In the genomic region with DNA sequence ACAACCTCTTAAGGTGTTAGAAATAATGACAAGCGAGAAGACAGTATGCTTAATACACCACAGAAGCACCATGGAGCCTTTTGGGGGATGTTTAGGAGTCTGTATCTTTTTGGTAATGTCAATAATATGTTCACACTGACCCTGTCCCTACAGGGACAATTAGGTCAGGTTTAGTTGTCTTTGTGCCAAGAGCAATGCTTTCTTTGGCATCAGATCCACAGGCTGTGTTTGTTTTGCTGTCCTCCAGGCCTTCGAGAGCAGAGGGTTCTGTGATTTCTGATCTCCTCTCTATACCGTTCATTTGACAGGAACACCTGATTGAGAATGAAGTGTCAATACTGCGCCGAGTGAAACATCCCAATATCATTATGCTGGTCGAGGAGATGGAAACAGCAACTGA, we compare ENCODE assay signal across 21 cellular contexts.
DNase-seq lines count a peak whose midpoint lies in the region; ATAC-seq, FAIRE-seq and TF ChIP-seq lines count a peak whose summit lies in the region.
"Had no signal": no experiment of that assay in that cellular context is flagged by ENCODE, and none has a peak within 500 bp of the region (broad histone marks: within the 10 kb centered on the region; RNA-seq: fewer than 3 reads in every experiment).

No MANE protein-coding gene starts in this region.

- H3K9me3 Mint-ChIP-seq in osteocyte (ENCODE audit: unreplicated experiment) = no peaks in the 10 kb centered on the region
- no peaks in the 10 kb centered on the region for H3K9me3 Mint-ChIP-seq in CD8-positive, alpha-beta T cell
- H3K9me3 Mint-ChIP-seq: memory B cell, T-cell had no signal

- H4K20me1 ChIP-seq in endothelial cell of umbilical vein (replicated peaks; ENCODE audit: control insufficient read depth, extremely low read depth, insufficient read depth, low read length) = no peaks in the 10 kb centered on the region

- no peaks in the 10 kb centered on the region for H3K79me1 ChIP-seq in mesendoderm (ENCODE audit: low read length)

- H3K4me3 Mint-ChIP-seq in osteocyte (ENCODE audit: unreplicated experiment) = no peak overlapping the region
- no peak overlapping the region for H3K4me3 Mint-ChIP-seq in CD8-positive, alpha-beta T cell
- H3K4me3 Mint-ChIP-seq: memory B cell; naive thymus-derived CD4-positive, alpha-beta T cell; T-cell had no signal

- CTCF ChIA-PET in endothelial cell of umbilical vein (lab: Charles Lee) = interaction anchor here (1.1 to 4.5 kb wide), 5 partner anchors 11 to 635 kb away, joined by 3 to 40 read pairs (median 5); no protein-coding TSS in a partner anchor
- CTCF ChIA-PET in CD8-positive, alpha-beta T cell (lab: Charles Lee) = no interaction called here

- TF ChIP-seq CTCF in endothelial cell of umbilical vein (IDR thresholded peaks at IDR 0.05; ENCODE audit: extremely low read depth in 1 of 2, insufficient read depth in 1 of 2, low read depth in 1 of 2, low read length in 2 of 2) (no peak), osteocyte (IDR thresholded peaks at IDR 0.05) (no peak)
- no peak for TF ChIP-seq CTCF in CD8-positive, alpha-beta T cell (IDR thresholded peaks at IDR 0.05)

- H2BK120ac ChIP-seq in mesendoderm (ENCODE audit: low read depth, low read length) = no peak overlapping the region

- H3K36me3 ChIP-seq in endothelial cell of umbilical vein (ENCODE audit: control insufficient read depth in 2 of 2, extremely low read depth in 1 of 2, insufficient read depth in 2 of 2, low read length in 2 of 2) (no peaks in the 10 kb centered on the region), mesendoderm (ENCODE audit: control insufficient read depth, insufficient read depth, low read length) (no peaks in the 10 kb centered on the region)
- no peaks in the 10 kb centered on the region for H3K36me3 ChIP-seq in CD8-positive, alpha-beta T cell (ENCODE audit: insufficient read depth, low read length)
- H3K36me3 ChIP-seq: BE2C had no signal

- H3K9me3 ChIP-seq in endothelial cell of umbilical vein (replicated peaks; ENCODE audit: control insufficient read depth, insufficient read depth, low read length) = no peaks in the 10 kb centered on the region
- H3K9me3 ChIP-seq in CD8-positive, alpha-beta T cell (ENCODE audit: low read length) = no peaks in the 10 kb centered on the region
- H3K9me3 ChIP-seq: BE2C, Caco-2 had no signal

- no peaks in the 10 kb centered on the region for H3K27me3 Mint-ChIP-seq in osteocyte (ENCODE audit: unreplicated experiment)
- peaks cover 11% of the 10 kb centered on the region for H3K27me3 Mint-ChIP-seq in CD8-positive, alpha-beta T cell (ENCODE audit: low read depth)

- no peak overlapping the region for H2BK15ac ChIP-seq in mesendoderm (replicated peaks; ENCODE audit: low read depth)

- peaks cover 40% of the 10 kb centered on the region for H3K4me1 ChIP-seq in endothelial cell of umbilical vein (ENCODE audit: control insufficient read depth, extremely low read depth, insufficient read depth, low read length)
- H3K4me1 ChIP-seq in CD8-positive, alpha-beta T cell (ENCODE audit: insufficient read depth, low read length) = no peaks in the 10 kb centered on the region
- no peaks in the 10 kb centered on the region for H3K4me1 ChIP-seq in mesendoderm (ENCODE audit: control insufficient read depth, low read depth, low read length)
- H3K4me1 ChIP-seq: Caco-2 had no signal

- H3K4me2 ChIP-seq in endothelial cell of umbilical vein (ENCODE audit: insufficient read depth, low read length) (peak overlapping the region; percentile 34), mesendoderm (ENCODE audit: low read length) (no peak overlapping the region)

- no peak overlapping the region for H4K5ac ChIP-seq in mesendoderm (ENCODE audit: low read length)

- H2BK5ac ChIP-seq in mesendoderm (ENCODE audit: low read length) = no peak overlapping the region

- peak overlapping the region; percentile 63 for H3K27ac Mint-ChIP-seq in osteocyte (ENCODE audit: unreplicated experiment)
- no peak overlapping the region for H3K27ac Mint-ChIP-seq in CD8-positive, alpha-beta T cell
- H3K27ac Mint-ChIP-seq: memory B cell; naive thymus-derived CD4-positive, alpha-beta T cell; T-cell had no signal

- H3K27me3 ChIP-seq in endothelial cell of umbilical vein (ENCODE audit: control insufficient read depth in 2 of 2, insufficient read depth in 2 of 2, low read length in 2 of 2) (no peaks in the 10 kb centered on the region), mesendoderm (ENCODE audit: insufficient read depth, low read length, poor library complexity) (no peaks in the 10 kb centered on the region)
- H3K27me3 ChIP-seq in CD8-positive, alpha-beta T cell (ENCODE audit: insufficient read depth, low read length) = no peaks in the 10 kb centered on the region
- H3K27me3 ChIP-seq: BE2C had no signal

- H3K56ac ChIP-seq in mesendoderm (ENCODE audit: low read length) = no peak overlapping the region

- peaks cover 22% of the 10 kb centered on the region for H3K36me3 Mint-ChIP-seq in osteocyte (ENCODE audit: unreplicated experiment)
- H3K36me3 Mint-ChIP-seq in CD8-positive, alpha-beta T cell = no peaks in the 10 kb centered on the region
- H3K36me3 Mint-ChIP-seq: naive thymus-derived CD4-positive, alpha-beta T cell; T-cell had no signal

- H3K4me1 Mint-ChIP-seq in osteocyte (ENCODE audit: unreplicated experiment) = peaks cover 69% of the 10 kb centered on the region
- no peaks in the 10 kb centered on the region for H3K4me1 Mint-ChIP-seq in CD8-positive, alpha-beta T cell (ENCODE audit: low read depth)
- H3K4me1 Mint-ChIP-seq: memory B cell; naive thymus-derived CD4-positive, alpha-beta T cell; T-cell had no signal

- no CpG with 5 or more reads among the region's 6 CpGs for WGBS in mesendoderm (ENCODE audit: extremely low coverage, insufficient coverage, low lambda C conversion rate)

- FAIRE-seq in endothelial cell of umbilical vein (lab: Jason Lieb, UNC) = peak; percentile 53
- FAIRE-seq: GM18507, urothelium cell line had no signal

- no peak overlapping the region for H3K27ac ChIP-seq in endothelial cell of umbilical vein (ENCODE audit: insufficient read depth, low read depth, low read length)
- no peak overlapping the region for H3K27ac ChIP-seq in CD8-positive, alpha-beta T cell (ENCODE audit: low read depth, low read length)
- H3K27ac ChIP-seq in mesendoderm (ENCODE audit: low read depth, low read length) = no peak overlapping the region
- H3K27ac ChIP-seq: 22Rv1 had no signal

- no peaks in the 10 kb centered on the region for H3K9me1 ChIP-seq in endothelial cell of umbilical vein (replicated peaks; ENCODE audit: control insufficient read depth, extremely low read depth, insufficient read depth, low read length)

- no peaks in the 10 kb centered on the region for H3K79me2 ChIP-seq in endothelial cell of umbilical vein (ENCODE audit: control insufficient read depth, insufficient read depth, low read length)
- no peaks in the 10 kb centered on the region for H3K79me2 ChIP-seq in mesendoderm (ENCODE audit: control insufficient read depth, insufficient read depth, low read length)

- H4K8ac ChIP-seq in mesendoderm (ENCODE audit: low read depth, low read length) = no peak overlapping the region

- no peak for TF ChIP-seq POLR2A in endothelial cell of umbilical vein (IDR thresholded peaks at IDR 0.05; ENCODE audit: low read depth, low read length)

- intact Hi-C loops in endothelial cell of umbilical vein (cut with micrococcal nuclease) = no loop called here
- intact Hi-C loops in CD8-positive, alpha-beta T cell (cut with DNase I, micrococcal nuclease) = no loop called here

- POLR2A ChIA-PET in endothelial cell of umbilical vein (lab: Charles Lee) = no interaction called here
- POLR2A ChIA-PET in CD8-positive, alpha-beta T cell (lab: Charles Lee) = no interaction called here

- dilution Hi-C loops in endothelial cell of umbilical vein (cut with MboI; ENCODE audit: extremely low pct_ligation_motif_present, low sequenced_read_pairs) = no loop called here

- no peak overlapping the region for H3K18ac ChIP-seq in mesendoderm (ENCODE audit: low read length)

- H3K4ac ChIP-seq in mesendoderm (ENCODE audit: low read depth, low read length) = no peak overlapping the region

- H3K23ac ChIP-seq in mesendoderm (ENCODE audit: low read length) = no peak overlapping the region

- H2AFZ ChIP-seq in endothelial cell of umbilical vein (ENCODE audit: low read depth, low read length) = no peak overlapping the region

- no peak for ATAC-seq in HG03442 (IDR thresholded peaks at IDR 0.05; ENCODE audit: unreplicated experiment)
- ATAC-seq in CD8-positive, alpha-beta T cell = no peak
- ATAC-seq: naive thymus-derived CD4-positive, alpha-beta T cell; T-cell had no signal

- no peak overlapping the region for H2AK5ac ChIP-seq in mesendoderm (ENCODE audit: low read length)

- no TSS peak for BruUV-seq in endothelial cell of umbilical vein (replicated peaks; lab: Mats Ljungman, UMichigan)

- H3K9ac ChIP-seq in endothelial cell of umbilical vein (replicated peaks; ENCODE audit: extremely low read depth, insufficient read depth, low read length) (no peak overlapping the region), mesendoderm (ENCODE audit: low read length) (no peak overlapping the region)

- DNase-seq in NCI-H2196 (lab: John Stamatoyannopoulos, UW; ENCODE audit: unreplicated experiment) (peak; percentile 3), NCI-H2196 treated with DMSO at 0.1 percent for 48 hours (lab: John Stamatoyannopoulos, UW; ENCODE audit: unreplicated experiment) (no peak), NCI-H69 (lab: John Stamatoyannopoulos, UW) (peak; percentile 21), endothelial cell of umbilical vein (ENCODE audit: low read depth, low spot score) (peak; percentile 90), osteocyte (ENCODE audit: extremely low spot score, unreplicated experiment) (no peak), mesendoderm (no peak)
- no peak for DNase-seq in CD8-positive, alpha-beta T cell
- DNase-seq: activated CD4-positive, alpha-beta T cell treated with anti-CD3 and anti-CD28 coated beads, Interleukin-2, amount 50 U/mL, for 4 hours; amniotic stem cell; BE2C; Caco-2; naive thymus-derived CD4-positive, alpha-beta T cell; NCI-H1436 treated with DMSO at 0.1 percent for 48 hours; NCI-H226; posterior cingulate gyrus; T-cell had no signal

- no peak overlapping the region for H3K4me3 ChIP-seq in endothelial cell of umbilical vein (replicated peaks in 1 of 3; ENCODE audit: insufficient read depth in 1 of 3, low read depth in 1 of 3, low read length in 3 of 3)
- no peak overlapping the region for H3K4me3 ChIP-seq in CD8-positive, alpha-beta T cell (ENCODE audit: low read depth, low read length)
- H3K4me3 ChIP-seq in mesendoderm (ENCODE audit: low read length) = no peak overlapping the region

TF ChIP-seq in endothelial cell of umbilical vein, 7 proteins besides CTCF, POLR2A, EP300 and RAD21:
- TF ChIP-seq MYC (IDR thresholded peaks at IDR 0.05; ENCODE audit: low read depth, low read length) (no peak), POLR2AphosphoS5 (IDR thresholded peaks at IDR 0.05; ENCODE audit: insufficient read depth, low read depth, low read length) (peak; percentile 49)

Comparison
In these comparisons a context has a peak if more than half of its experiments do, and no peak if none do; other contexts are left out.
1. DNase-seq: peak in NCI-H2196 (single experiment), NCI-H69 (single experiment) and endothelial cell of umbilical vein (single experiment); none in NCI-H2196 treated with DMSO at 0.1 percent for 48 hours (single experiment), osteocyte (single experiment), CD8-positive, alpha-beta T cell (0 of 7) and mesendoderm (single experiment).